In the genomic region with DNA sequence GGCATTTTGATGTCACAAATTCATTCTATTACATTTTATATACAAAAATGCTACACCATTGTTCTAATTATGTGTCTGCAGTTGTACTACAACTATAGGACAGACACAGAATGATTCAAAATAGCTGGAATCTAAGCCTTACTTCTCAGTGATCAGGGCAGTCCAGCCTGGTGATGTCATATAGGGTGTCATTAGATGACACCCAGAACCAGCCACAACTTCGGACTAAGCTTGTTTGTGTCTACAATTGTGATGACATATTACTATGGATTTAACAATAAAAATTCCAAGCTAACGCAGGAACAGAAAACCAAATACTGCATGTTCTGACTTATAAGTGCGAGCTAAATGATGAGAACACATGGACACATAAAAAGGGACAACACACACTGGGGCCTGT, we compare ENCODE assay signal across 19 cellular contexts. TPM values are rescaled to one million over a fixed set of nuclear protein-coding genes. Genes with fewer than 3 reads are reported as not detected.
DNase-seq lines count a peak whose midpoint lies in the region; ATAC-seq, FAIRE-seq and TF ChIP-seq lines count a peak whose summit lies in the region.
"Had no signal": no experiment of that assay in that cellular context is flagged by ENCODE, and none has a peak within 500 bp of the region (broad histone marks: within the 10 kb centered on the region; RNA-seq: fewer than 3 reads in every experiment).

No MANE protein-coding gene starts in this region.

- no peak for ATAC-seq in foreskin keratinocyte
- ATAC-seq: GM23338 had no signal

- H3K27ac ChIP-seq in foreskin keratinocyte: no peak overlapping the region
- H3K27ac ChIP-seq in caudate nucleus (ENCODE audit: low read depth, low read length): no peak overlapping the region
- H3K27ac ChIP-seq: C4-2B, HL-60, KMS-11 had no signal

- H3K4me1 ChIP-seq in foreskin keratinocyte: no peaks in the 10 kb centered on the region
- H3K4me1 ChIP-seq: BE2C had no signal

- no peak for TF ChIP-seq CTCF in foreskin keratinocyte (conservative IDR thresholded peaks at IDR 0.05)

- TF ChIP-seq POLR2A in GM12891 (IDR thresholded peaks at IDR 0.05; ENCODE audit: low read depth, low read length): no peak

- peak; percentile 44 for DNase-seq in EH (ENCODE audit: low read depth)
- DNase-seq in GM12891 (ENCODE audit: insufficient read length, low spot score): no peak
- DNase-seq in RKO (ENCODE audit: low spot score): peak; percentile 4
- peak; percentile 10 to 11 for DNase-seq in foreskin keratinocyte
- no peak for DNase-seq in caudate nucleus (lab: John Stamatoyannopoulos, UW)
- no peak for DNase-seq in HT-29 (ENCODE audit: low spot score)
- no peak for DNase-seq in SK-N-DZ (ENCODE audit: low spot score)
- DNase-seq: BE2C; CD4-positive, alpha-beta memory T cell; DMS153; DMS79 treated with DMSO at 0.1 percent for 48 hours; H7 had no signal

- peaks cover 15% of the 10 kb centered on the region for H3K27me3 ChIP-seq in foreskin keratinocyte

- peak; percentile 40 for FAIRE-seq in GM12891 (lab: Jason Lieb, UNC)
- FAIRE-seq: A204.1, D721Med had no signal

TF ChIP-seq in GM12891, 5 proteins besides CTCF, POLR2A, EP300 and RAD21:
- no peak for TF ChIP-seq TAF1 (IDR thresholded peaks at IDR 0.05; ENCODE audit: low read depth, low read length)
- TF ChIP-seq POLR2AphosphoS5 (IDR thresholded peaks at IDR 0.05; ENCODE audit: low read depth, low read length): no peak
- no peak for TF ChIP-seq POU2F2 (IDR thresholded peaks at IDR 0.05; ENCODE audit: low read depth, low read length)

RNA-seq across cellular contexts. Expression of gene M1AP, which starts 31.0 kb away (rescaled TPM):
- 0.24 TPM for polyA plus RNA-seq in GM12891 (2012; ENCODE audit: low read depth, missing spikeins)
- total RNA-seq in foreskin keratinocyte: 2.7 and 3.2 TPM in 2 replicates
- polyA plus RNA-seq in foreskin keratinocyte: 1.2 and 2.1 TPM in 2 replicates
- not detected in 2 replicates for total RNA-seq in HT-29 (2014; rRNA removed; shearing (Covaris generic))
- polyA plus RNA-seq in SK-N-DZ (2014; cell fraction: cytosol; rRNA removed): not detected in 2 replicates
- not detected in 2 replicates for polyA plus RNA-seq in SK-N-DZ (2014; cell fraction: nucleus; rRNA removed)
- total RNA-seq: CD4-positive, alpha-beta memory T cell had no signal
- polyA plus RNA-seq: IgD-negative memory B cell had no signal

RNA-seq across cellular contexts. Expression of gene SEMA4F, which starts 36.9 kb away (rescaled TPM):
- 1.2 TPM for polyA plus RNA-seq in GM12891 (2012; ENCODE audit: low read depth, missing spikeins)
- total RNA-seq in foreskin keratinocyte: 11.9 and 12.1 TPM in 2 replicates
- polyA plus RNA-seq in foreskin keratinocyte: 8.0 and 8.4 TPM in 2 replicates
- 0.76 and 2.5 TPM in 2 replicates for total RNA-seq in HT-29 (2014; rRNA removed; shearing (Covaris generic))
- polyA plus RNA-seq in SK-N-DZ (2014; cell fraction: cytosol; rRNA removed): 11.5 and 13.6 TPM in 2 replicates
- 15.9 and 18.5 TPM in 2 replicates for polyA plus RNA-seq in SK-N-DZ (2014; cell fraction: nucleus; rRNA removed)

Comparison
In these comparisons a context has a peak if more than half of its experiments do, and no peak if none do; other contexts are left out.
1. DNase-seq: peak in EH (single experiment), RKO (single experiment) and foreskin keratinocyte (2 of 2); none in GM12891 (single experiment), caudate nucleus (0 of 61), HT-29 (single experiment) and SK-N-DZ (single experiment).